In the genomic region with DNA sequence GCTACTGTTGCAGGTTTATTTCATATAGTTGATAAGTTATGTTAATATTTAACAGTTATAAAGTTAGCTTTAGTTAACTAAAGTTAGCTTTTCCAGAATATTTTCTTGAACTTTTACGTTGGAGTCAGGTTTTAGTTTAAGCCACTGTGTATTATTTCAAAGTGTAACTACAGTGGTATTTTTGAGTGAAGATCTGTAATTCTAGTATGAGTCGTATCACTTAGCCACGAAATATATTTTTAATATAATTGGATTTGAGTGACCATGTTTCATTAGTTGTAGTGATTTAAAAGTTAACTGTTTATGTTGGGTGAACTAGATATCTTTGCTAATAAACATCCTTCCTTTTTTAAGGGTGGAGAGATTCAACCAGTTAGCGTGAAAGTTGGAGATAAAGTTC, we compare ENCODE assay signal across 12 cellular contexts. TPM values are rescaled to one million over a fixed set of nuclear protein-coding genes. Genes with fewer than 3 reads are reported as not detected.
DNase-seq lines count a peak whose midpoint lies in the region; ATAC-seq, FAIRE-seq and TF ChIP-seq lines count a peak whose summit lies in the region.
"Had no signal": no experiment of that assay in that cellular context is flagged by ENCODE, and none has a peak within 500 bp of the region (broad histone marks: within the 10 kb centered on the region; RNA-seq: fewer than 3 reads in every experiment).

No MANE protein-coding gene starts in this region.

- H3K36me3 ChIP-seq in DND-41 (ENCODE audit: insufficient read depth, low read length) (peaks cover 51% of the 10 kb centered on the region), MM.1S (replicated peaks; ENCODE audit: insufficient read depth, low read length) (peaks cover 23% of the 10 kb centered on the region), mammary epithelial cell (ENCODE audit: insufficient read depth, low read length) (peaks cover 29% of the 10 kb centered on the region), neural cell (ENCODE audit: insufficient read depth, low read length) (no peaks in the 10 kb centered on the region)

- BruUV-seq in mammary epithelial cell (replicated peaks; lab: Mats Ljungman, UMichigan), result no TSS peak

- H3K9me3 ChIP-seq in DND-41 (ENCODE audit: insufficient read depth, low read length, severe bottlenecking) (no peaks in the 10 kb centered on the region), MM.1S (replicated peaks; ENCODE audit: insufficient read depth, low read length) (no peaks in the 10 kb centered on the region), mammary epithelial cell (replicated peaks; ENCODE audit: insufficient read depth, low read length) (no peaks in the 10 kb centered on the region), neural cell (ENCODE audit: low read length) (no peaks in the 10 kb centered on the region)
- H3K9me3 ChIP-seq: body of pancreas, gastroesophageal sphincter had no signal

- no peak overlapping the region for H2AFZ ChIP-seq in DND-41 (ENCODE audit: low read depth, low read length)
- no peak overlapping the region for H2AFZ ChIP-seq in MM.1S (ENCODE audit: low read length)
- H2AFZ ChIP-seq in mammary epithelial cell (ENCODE audit: low read depth, low read length), result no peak overlapping the region
- H2AFZ ChIP-seq in neural cell (ENCODE audit: low read depth, low read length), result no peak overlapping the region

- in situ Hi-C loops in mammary epithelial cell (cut with MboI; ENCODE audit: low sequenced_read_pairs in 2 of 2), result no loop called here

- TF ChIP-seq EP300 in neural cell (conservative IDR thresholded peaks at IDR 0.05; ENCODE audit: poor library complexity, severe bottlenecking), result no peak

- no peak for DNase-seq in DND-41
- DNase-seq in MM.1S, result no peak
- no peak for DNase-seq in mammary epithelial cell
- no peak for DNase-seq in frontal cortex (ENCODE audit: low spot score in 2 of 2)
- DNase-seq in AG08395 (ENCODE audit: low spot score), result no peak
- no peak for DNase-seq in superior temporal gyrus (ENCODE audit: extremely low spot score)
- DNase-seq: NCI-H146, OCI-M1, substantia nigra had no signal

- peak overlapping the region in 1 of 2 experiments; percentile 73; a peak in 1 of 4 replicates for H3K4me3 ChIP-seq in DND-41 (ENCODE audit: low read depth in 1 of 2, low read length in 2 of 2)
- no peak overlapping the region for H3K4me3 ChIP-seq in MM.1S (ENCODE audit: low read length)
- peak overlapping the region in 1 of 3 experiments; percentile 94 for H3K4me3 ChIP-seq in mammary epithelial cell (replicated peaks in 1 of 3; ENCODE audit: insufficient read depth in 1 of 3, low read depth in 2 of 3, low read length in 3 of 3)
- peak overlapping the region; percentile 96 for H3K4me3 ChIP-seq in neural cell (ENCODE audit: low read length)
- H3K4me3 ChIP-seq: body of pancreas, gastroesophageal sphincter had no signal

- ATAC-seq in DND-41 (ENCODE audit: insufficient read depth, low read depth), result no peak
- ATAC-seq: body of pancreas, gastroesophageal sphincter had no signal

- peaks cover 22% of the 10 kb centered on the region for H4K20me1 ChIP-seq in DND-41 (ENCODE audit: insufficient read depth, low read length)
- H4K20me1 ChIP-seq in MM.1S (ENCODE audit: insufficient read depth, low read length), result peaks cover 9% of the 10 kb centered on the region; the same call in 1 of the 2 replicates
- peaks cover 6% of the 10 kb centered on the region for H4K20me1 ChIP-seq in mammary epithelial cell (ENCODE audit: insufficient read depth, low read length)
- no peaks in the 10 kb centered on the region for H4K20me1 ChIP-seq in neural cell (ENCODE audit: insufficient read depth)

- H3K27me3 ChIP-seq in DND-41 (ENCODE audit: insufficient read depth, low read length, poor library complexity) (no peaks in the 10 kb centered on the region), MM.1S (replicated peaks; ENCODE audit: insufficient read depth, low read length) (no peaks in the 10 kb centered on the region), mammary epithelial cell (ENCODE audit: insufficient read depth, low read length) (no peaks in the 10 kb centered on the region), neural cell (ENCODE audit: insufficient read depth, low read depth, low read length) (no peaks in the 10 kb centered on the region)
- H3K27me3 ChIP-seq: body of pancreas, gastroesophageal sphincter had no signal

- peak overlapping the region; percentile 73; the same call in 1 of the 2 replicates for H3K4me2 ChIP-seq in DND-41 (ENCODE audit: insufficient read depth, low read length)
- peak overlapping the region; percentile 44; the same call in 1 of the 2 replicates for H3K4me2 ChIP-seq in MM.1S (ENCODE audit: low read depth, low read length)
- H3K4me2 ChIP-seq in mammary epithelial cell (ENCODE audit: insufficient read depth, low read depth, low read length), result peak overlapping the region; percentile 87
- no peak overlapping the region for H3K4me2 ChIP-seq in neural cell (ENCODE audit: low read length)

- no peak for FAIRE-seq in frontal cortex (lab: Jason Lieb, UNC)

- no peaks in the 10 kb centered on the region for H3K9me2 ChIP-seq in MM.1S (replicated peaks; ENCODE audit: insufficient read depth, low read length)
- no peaks in the 10 kb centered on the region for H3K9me2 ChIP-seq in neural cell (ENCODE audit: insufficient read depth, low read length)

- TF ChIP-seq RAD21 in neural cell (conservative IDR thresholded peaks at IDR 0.05), result no peak

- TF ChIP-seq CTCF in DND-41 (IDR thresholded peaks at IDR 0.05; ENCODE audit: borderline replicate concordance, extremely low read depth, low read length, poor library complexity, severe bottlenecking) (no peak), MM.1S (IDR thresholded peaks at IDR 0.05; ENCODE audit: low read length) (no peak), mammary epithelial cell (conservative IDR thresholded peaks at IDR 0.05 in 1 of 2, IDR thresholded peaks at IDR 0.05 in 1 of 2; ENCODE audit: extremely low read depth in 1 of 2, insufficient read depth in 1 of 2, low read depth in 1 of 2, low read length in 2 of 2) (no peak), neural cell (IDR thresholded peaks at IDR 0.05; ENCODE audit: poor library complexity, severe bottlenecking) (no peak)

- dilution Hi-C loops in mammary epithelial cell (cut with HindIII; ENCODE audit: low sequenced_read_pairs), result no loop called here

- H3K79me2 ChIP-seq in DND-41 (ENCODE audit: insufficient read depth, low read length) (peaks cover 75% of the 10 kb centered on the region), MM.1S (ENCODE audit: low read length) (peaks cover 64% of the 10 kb centered on the region), mammary epithelial cell (ENCODE audit: insufficient read depth, low read length) (peaks cover 67% of the 10 kb centered on the region), neural cell (replicated peaks; ENCODE audit: insufficient read depth, low read length) (peaks cover 30% of the 10 kb centered on the region)

- CTCF ChIA-PET in mammary epithelial cell (lab: Charles Lee; ENCODE audit: low non-redundant PET), result no interaction called here

- H3K9ac ChIP-seq in DND-41 (ENCODE audit: low read depth, low read length) (peak overlapping the region; percentile 74; the same call in 1 of the 2 replicates), MM.1S (ENCODE audit: low read length) (no peak overlapping the region; the same call in 1 of the 2 replicates), mammary epithelial cell (ENCODE audit: insufficient read depth, low read length) (no peak overlapping the region), neural cell (ENCODE audit: low read length) (no peak overlapping the region)

- H3K4me1 ChIP-seq in DND-41 (ENCODE audit: insufficient read depth, low read length), result peaks cover 26% of the 10 kb centered on the region
- peaks cover 10% of the 10 kb centered on the region for H3K4me1 ChIP-seq in MM.1S (ENCODE audit: low read length)
- H3K4me1 ChIP-seq in mammary epithelial cell (ENCODE audit: insufficient read depth, low read length), result peaks cover 11% of the 10 kb centered on the region

- intact Hi-C loops in mammary epithelial cell (cut with micrococcal nuclease), result no loop called here

- H3F3A ChIP-seq in MM.1S (ENCODE audit: insufficient read depth, low read length) (peaks cover 25% of the 10 kb centered on the region), neural cell (ENCODE audit: insufficient read depth, low read length, poor library complexity, severe bottlenecking) (no peaks in the 10 kb centered on the region)

- H3K27ac ChIP-seq in DND-41 (ENCODE audit: low read length) (no peak overlapping the region; the same call in 1 of the 2 replicates), MM.1S (ENCODE audit: low read length) (no peak overlapping the region), mammary epithelial cell (ENCODE audit: insufficient read depth, low read depth, low read length) (no peak overlapping the region), neural cell (ENCODE audit: low read length) (no peak overlapping the region)

- WGBS in mammary epithelial cell (ENCODE audit: low coverage, missing lambda C conversion rate), result 75% methylated on average over 4 of the region's 4 CpGs

TF ChIP-seq in neural cell, 6 proteins besides CTCF, POLR2A, EP300 and RAD21:
- TF ChIP-seq POLR2AphosphoS5 (IDR thresholded peaks at IDR 0.05), result no peak

RNA-seq across cellular contexts. Expression of a gene that starts 2.5 kb away (rescaled TPM):
- total RNA-seq in mammary epithelial cell (100 to 1,000 TPM in 1 of 2 donors, 10 to 100 TPM in 1; 30.2 to 118 TPM), frontal cortex (62.8 TPM)
- polyA plus RNA-seq in mammary epithelial cell (168 TPM), neural cell (136 and 177 TPM in 2 replicates)
- polyA minus RNA-seq in mammary epithelial cell (3.2 TPM), neural cell (60.6 and 75.7 TPM in 2 replicates)

RNA-seq across cellular contexts. Expression of a gene that starts 3.0 kb away (rescaled TPM):
- 100 to 1,000 TPM; 143 to 350 TPM for total RNA-seq in mammary epithelial cell
- 214 TPM for polyA plus RNA-seq in mammary epithelial cell
- polyA minus RNA-seq in mammary epithelial cell, result 549 TPM
- 226 and 229 TPM in 2 replicates for polyA plus RNA-seq in neural cell
- polyA minus RNA-seq in neural cell, result 189 and 201 TPM in 2 replicates
- total RNA-seq in frontal cortex, result 157 TPM

RNA-seq across cellular contexts. Expression of a gene that starts 13.2 kb away (rescaled TPM):
- total RNA-seq in mammary epithelial cell (10 to 100 TPM; 23.6 to 28.8 TPM), frontal cortex (88.9 TPM)
- polyA plus RNA-seq in mammary epithelial cell (25.8 TPM), neural cell (60.5 and 81.5 TPM in 2 replicates)
- polyA minus RNA-seq in mammary epithelial cell (6.7 TPM), neural cell (93.0 and 105 TPM in 2 replicates)

RNA-seq across cellular contexts. Expression of a gene that starts 49.3 kb away (rescaled TPM):
- total RNA-seq in mammary epithelial cell, result 10 to 100 TPM; 23.9 to 40.0 TPM
- 2.7 TPM for polyA plus RNA-seq in mammary epithelial cell
- 34.8 TPM for polyA minus RNA-seq in mammary epithelial cell
- polyA plus RNA-seq in neural cell, result 22.5 and 28.4 TPM in 2 replicates
- 30.3 and 33.6 TPM in 2 replicates for polyA minus RNA-seq in neural cell
- total RNA-seq in frontal cortex, result 35.9 TPM
